In the genomic region with DNA sequence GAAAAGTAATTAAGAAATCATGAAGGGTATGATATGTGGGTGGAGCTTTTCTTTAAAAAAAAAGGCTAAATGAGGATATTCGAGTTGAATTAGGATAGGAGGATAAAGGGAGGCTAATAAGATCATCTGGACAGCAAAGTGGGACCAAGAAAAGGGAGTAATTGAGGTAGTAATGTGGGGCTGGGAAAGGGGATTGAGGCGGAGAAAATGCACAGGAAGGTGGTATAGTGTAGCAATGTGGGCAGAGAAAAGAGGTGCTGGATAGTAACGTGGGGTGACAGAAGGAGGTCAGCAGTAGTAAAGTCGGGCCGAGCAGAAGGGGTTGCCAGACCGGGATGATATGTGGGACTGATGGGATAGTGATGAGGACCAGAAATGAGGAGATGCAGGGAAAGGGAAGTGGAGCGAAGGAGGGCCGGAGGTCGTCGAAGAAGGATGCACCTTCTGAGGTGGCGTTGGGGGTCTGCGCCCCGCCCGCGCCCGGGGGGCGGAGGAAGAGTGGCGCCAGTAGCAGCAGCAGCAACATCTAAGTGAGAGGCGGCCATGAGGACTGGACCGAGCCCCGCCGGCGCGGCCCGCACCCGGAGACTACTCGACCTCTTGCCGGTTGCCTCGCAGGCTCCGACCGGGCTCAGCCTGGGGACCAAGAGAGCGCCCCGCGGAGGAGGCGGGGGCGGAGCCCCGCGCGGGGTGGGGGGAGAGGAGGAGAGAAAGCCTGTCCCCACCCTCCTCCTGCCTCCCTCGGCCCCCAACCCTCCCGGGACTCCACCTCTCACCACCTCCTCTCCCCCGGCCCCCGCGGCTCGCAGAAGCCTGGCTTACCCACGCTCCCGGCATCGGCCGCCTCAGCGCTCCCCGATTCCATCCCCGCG, we compare ENCODE assay signal across 8 cellular contexts. TPM values are rescaled to one million over a fixed set of nuclear protein-coding genes. Genes with fewer than 3 reads are reported as not detected.
DNase-seq lines count a peak whose midpoint lies in the region; ATAC-seq and TF ChIP-seq lines count a peak whose summit lies in the region.

No MANE protein-coding gene starts in this region.

- H3K9me2 ChIP-seq in MM.1S (replicated peaks; ENCODE audit: insufficient read depth, low read length), result no peaks in the 10 kb centered on the region

- DNase-seq in AG04450 (ENCODE audit: low read depth, low spot score), result no peak
- DNase-seq in MM.1S, result peak; percentile 53
- DNase-seq in activated CD4-positive, CD25-positive, alpha-beta regulatory T cell treated with anti-CD3 and anti-CD28 coated beads, Interleukin-2, amount 50 U/mL, for 16 hours (ENCODE audit: low read depth, low spot score), result peak; percentile 10
- peak; percentile 76 for DNase-seq in cerebellar cortex (ENCODE audit: low spot score)
- peak; percentile 39 for DNase-seq in kidney tubule cell (ENCODE audit: low spot score)
- peak; percentile 49 to 61 for DNase-seq in stimulated activated CD4-positive, alpha-beta T cell treated with anti-CD3 and anti-CD28 coated beads, Interleukin-2, amount 100 ng/mL, for 24 hours
- no peak for DNase-seq in NCI-H1048 (lab: John Stamatoyannopoulos, UW)

- H3K9me3 ChIP-seq in AG04450 (ENCODE audit: control insufficient read depth, insufficient read depth, low read length) (no peaks in the 10 kb centered on the region; the same call in 1 of the 2 replicates), MM.1S (replicated peaks; ENCODE audit: insufficient read depth, low read length) (no peaks in the 10 kb centered on the region)

- POLR2A ChIA-PET in AG04450 (lab: Yijun Ruan, JAX), result interaction anchor here (0.6 to 1.7 kb wide), 6 partner anchors 16 to 1759 kb away, joined by 3 to 12 read pairs (median 3); a partner anchor contains a TSS

- CTCF ChIA-PET in AG04450 (lab: Charles Lee), result interaction anchor here (0.7 to 13.4 kb wide), 2 partner anchors 19 to 485 kb away, joined by 3 to 281 read pairs; no protein-coding TSS in a partner anchor

- no peaks in the 10 kb centered on the region for H3F3A ChIP-seq in MM.1S (ENCODE audit: insufficient read depth, low read length)

- no peaks in the 10 kb centered on the region for H3K27me3 ChIP-seq in AG04450 (ENCODE audit: control insufficient read depth, insufficient read depth, low read length)
- H3K27me3 ChIP-seq in MM.1S (replicated peaks; ENCODE audit: insufficient read depth, low read length), result no peaks in the 10 kb centered on the region

- H2AFZ ChIP-seq in MM.1S (ENCODE audit: low read length), result peak overlapping the region; percentile 90

- ATAC-seq in GM19463 (IDR thresholded peaks at IDR 0.05; ENCODE audit: unreplicated experiment), result peak; percentile 28

- TF ChIP-seq CTCF in AG04450 (IDR thresholded peaks at IDR 0.05; ENCODE audit: low read depth, low read length) (no peak), MM.1S (IDR thresholded peaks at IDR 0.05; ENCODE audit: low read length) (no peak)

- H3K9ac ChIP-seq in MM.1S (ENCODE audit: low read length), result peak overlapping the region; percentile 41; the same call in 1 of the 2 replicates

- peak overlapping the region; percentile 90 for H3K4me2 ChIP-seq in MM.1S (ENCODE audit: low read depth, low read length)

- 0 out of 2 replicates have a peak, but pooled peaks cover 5% of the 10 kb centered on the region for H3K4me1 ChIP-seq in MM.1S (ENCODE audit: low read length)

- H3K4me3 ChIP-seq in AG04450 (ENCODE audit: low read depth, low read length), result peak overlapping the region; percentile 79
- H3K4me3 ChIP-seq in MM.1S (ENCODE audit: low read length), result peak overlapping the region; percentile 85

- no peaks in the 10 kb centered on the region for H3K36me3 ChIP-seq in MM.1S (replicated peaks; ENCODE audit: insufficient read depth, low read length)

- peak overlapping the region; percentile 21 for H3K27ac ChIP-seq in AG04450 (ENCODE audit: low read depth, low read length)
- H3K27ac ChIP-seq in MM.1S (ENCODE audit: low read length), result no peak overlapping the region

- H3K79me2 ChIP-seq in MM.1S (ENCODE audit: low read length), result no peaks in the 10 kb centered on the region

- no peaks in the 10 kb centered on the region for H4K20me1 ChIP-seq in MM.1S (ENCODE audit: insufficient read depth, low read length)

RNA-seq across cellular contexts. Expression of a gene that starts 0.9 kb away (rescaled TPM):
- polyA plus RNA-seq in AG04450 (2011; rRNA removed), result 14.6 and 16.5 TPM in 2 replicates
- polyA minus RNA-seq in AG04450 (2011; rRNA and poly(A)+ RNA removed), result 21.2 and 24.3 TPM in 2 replicates

RNA-seq across cellular contexts. Expression of a gene that starts 24.8 kb away (rescaled TPM):
- polyA plus RNA-seq in AG04450 (2011; rRNA removed), result not detected in 2 replicates
- not detected in 2 replicates for polyA minus RNA-seq in AG04450 (2011; rRNA and poly(A)+ RNA removed)

RNA-seq across cellular contexts. Expression of a gene that starts 47.2 kb away (rescaled TPM):
- not detected in 2 replicates for polyA plus RNA-seq in AG04450 (2011; rRNA removed)
- polyA minus RNA-seq in AG04450 (2011; rRNA and poly(A)+ RNA removed), result not detected in 2 replicates

RNA-seq across cellular contexts. Expression of a gene that starts 48.9 kb away (rescaled TPM):
- not detected in 2 replicates for polyA plus RNA-seq in AG04450 (2011; rRNA removed)
- not detected in 2 replicates for polyA minus RNA-seq in AG04450 (2011; rRNA and poly(A)+ RNA removed)

Comparison
In these comparisons a context has a peak if more than half of its experiments do, and no peak if none do; other contexts are left out.
1. DNase-seq: peak in MM.1S (single experiment), activated CD4-positive, CD25-positive, alpha-beta regulatory T cell treated with anti-CD3 and anti-CD28 coated beads, Interleukin-2, amount 50 U/mL, for 16 hours (single experiment), cerebellar cortex (single experiment), kidney tubule cell (single experiment) and stimulated activated CD4-positive, alpha-beta T cell treated with anti-CD3 and anti-CD28 coated beads, Interleukin-2, amount 100 ng/mL, for 24 hours (2 of 2); none in AG04450 (single experiment) and NCI-H1048 (single experiment).